Comparison of ENCODE assay signal across 27 cellular contexts in genomic region chr11:114606003-114606801, GRCh38. TPM values are rescaled to one million over a fixed set of nuclear protein-coding genes. Genes with fewer than 3 reads are reported as not detected.
DNase-seq lines count a peak whose midpoint lies in the region; ATAC-seq, FAIRE-seq and TF ChIP-seq lines count a peak whose summit lies in the region.
"Had no signal": no experiment of that assay in that cellular context is flagged by ENCODE, and none has a peak within 500 bp of the region (broad histone marks: within the 10 kb centered on the region; RNA-seq: fewer than 3 reads in every experiment).

No MANE protein-coding gene starts in this region.

- DNase-seq in GM19239 (ENCODE audit: insufficient read length, low spot score) = no peak
- DNase-seq in OCI-M1 (lab: John Stamatoyannopoulos, UW) = peak; percentile 31
- peak; percentile 22 for DNase-seq in fibroblast of the aortic adventitia (ENCODE audit: low read depth)
- no peak for DNase-seq in upper lobe of right lung
- DNase-seq in RCC 7860 (ENCODE audit: low spot score) = no peak
- DNase-seq in activated CD4-positive, alpha-beta T cell treated with anti-CD3 and anti-CD28 coated beads for 4 hours = no peak
- DNase-seq: activated CD4-positive, CD25-positive, alpha-beta regulatory T cell; activated CD8-positive, alpha-beta T cell treated with anti-CD3 and anti-CD28 coated beads for 36 hours; activated naive CD4-positive, alpha-beta T cell treated with Interleukin-2 at 50 U/mL for 16 hours; activated T-cell treated with anti-CD3 and anti-CD28 coated beads, Interleukin-2, amount 50 U/mL, for 24 hours; aorta; Caco-2; foreskin keratinocyte; hypothalamus; Kasumi-1; mesendoderm; natural killer cell; NCI-H146; NCI-H774; SK-N-SH; stimulated activated CD4-positive, alpha-beta T cell treated with anti-CD3 and anti-CD28 coated beads, Interleukin-2, amount 100 ng/mL, for 24 hours; transverse colon had no signal

- H3K27ac ChIP-seq in upper lobe of right lung = no peak overlapping the region
- H3K27ac ChIP-seq: foreskin keratinocyte, transverse colon had no signal

- intact Hi-C loops in upper lobe of right lung (cut with DNase I) = no loop called here

- peak; percentile 77 for FAIRE-seq in GM19239 (lab: Jason Lieb, UNC)
- FAIRE-seq in RCC 7860 (lab: Jason Lieb, UNC) = no peak
- FAIRE-seq: endometrium had no signal

- TF ChIP-seq CTCF in fibroblast of the aortic adventitia (IDR thresholded peaks at IDR 0.05; ENCODE audit: insufficient read depth, low read length) (no peak), upper lobe of right lung (IDR thresholded peaks at IDR 0.05) (no peak)

- H3K4me3 ChIP-seq in fibroblast of the aortic adventitia (ENCODE audit: low read depth, low read length) (no peak overlapping the region), upper lobe of right lung (no peak overlapping the region)
- H3K4me3 ChIP-seq: transverse colon had no signal

- no peaks in the 10 kb centered on the region for H3K36me3 ChIP-seq in upper lobe of right lung
- H3K36me3 ChIP-seq: transverse colon had no signal

- ATAC-seq in upper lobe of right lung (peak; percentile 49), HG02610 (IDR thresholded peaks at IDR 0.05; ENCODE audit: unreplicated experiment) (no peak)
- ATAC-seq: activated CD8-positive, alpha-beta T cell treated with anti-CD3 and anti-CD28 coated beads for 36 hours; foreskin keratinocyte; natural killer cell had no signal

- H3K9me3 ChIP-seq in upper lobe of right lung = no peaks in the 10 kb centered on the region
- H3K9me3 ChIP-seq: SK-N-SH, transverse colon had no signal

- H3K4me1 ChIP-seq in upper lobe of right lung = no peaks in the 10 kb centered on the region
- H3K4me1 ChIP-seq: Caco-2, foreskin keratinocyte, transverse colon had no signal

- H3K27me3 ChIP-seq in upper lobe of right lung = no peaks in the 10 kb centered on the region
- H3K27me3 ChIP-seq: foreskin keratinocyte, transverse colon had no signal

RNA-seq across cellular contexts. Expression of gene NXPE4, which starts 10.6 kb away (rescaled TPM):
- not detected in 2 replicates for total RNA-seq in fibroblast of the aortic adventitia (ENCODE audit: low replicate concordance)
- total RNA-seq in upper lobe of right lung = not detected
- total RNA-seq: activated CD8-positive, alpha-beta T cell treated with anti-CD3 and anti-CD28 coated beads for 36 hours; B cell; Caco-2; foreskin keratinocyte; G401; kidney epithelial cell; natural killer cell had no signal

RNA-seq across cellular contexts. Expression of gene NXPE1, which starts 46.5 kb away (rescaled TPM):
- total RNA-seq in fibroblast of the aortic adventitia (ENCODE audit: low replicate concordance) = not detected in 2 replicates
- not detected for total RNA-seq in upper lobe of right lung
- total RNA-seq: activated CD8-positive, alpha-beta T cell treated with anti-CD3 and anti-CD28 coated beads for 36 hours; aorta; B cell; Caco-2; foreskin keratinocyte; G401; kidney epithelial cell; natural killer cell had no signal

Comparison
In these comparisons a context has a peak if more than half of its experiments do, and no peak if none do; other contexts are left out.
1. DNase-seq: peak in OCI-M1 (single experiment) and fibroblast of the aortic adventitia (single experiment); none in GM19239 (single experiment), upper lobe of right lung (single experiment), RCC 7860 (single experiment) and activated CD4-positive, alpha-beta T cell treated with anti-CD3 and anti-CD28 coated beads for 4 hours (0 of 2).